ENCODE assay signal across 1 cellular context in the genomic region with DNA sequence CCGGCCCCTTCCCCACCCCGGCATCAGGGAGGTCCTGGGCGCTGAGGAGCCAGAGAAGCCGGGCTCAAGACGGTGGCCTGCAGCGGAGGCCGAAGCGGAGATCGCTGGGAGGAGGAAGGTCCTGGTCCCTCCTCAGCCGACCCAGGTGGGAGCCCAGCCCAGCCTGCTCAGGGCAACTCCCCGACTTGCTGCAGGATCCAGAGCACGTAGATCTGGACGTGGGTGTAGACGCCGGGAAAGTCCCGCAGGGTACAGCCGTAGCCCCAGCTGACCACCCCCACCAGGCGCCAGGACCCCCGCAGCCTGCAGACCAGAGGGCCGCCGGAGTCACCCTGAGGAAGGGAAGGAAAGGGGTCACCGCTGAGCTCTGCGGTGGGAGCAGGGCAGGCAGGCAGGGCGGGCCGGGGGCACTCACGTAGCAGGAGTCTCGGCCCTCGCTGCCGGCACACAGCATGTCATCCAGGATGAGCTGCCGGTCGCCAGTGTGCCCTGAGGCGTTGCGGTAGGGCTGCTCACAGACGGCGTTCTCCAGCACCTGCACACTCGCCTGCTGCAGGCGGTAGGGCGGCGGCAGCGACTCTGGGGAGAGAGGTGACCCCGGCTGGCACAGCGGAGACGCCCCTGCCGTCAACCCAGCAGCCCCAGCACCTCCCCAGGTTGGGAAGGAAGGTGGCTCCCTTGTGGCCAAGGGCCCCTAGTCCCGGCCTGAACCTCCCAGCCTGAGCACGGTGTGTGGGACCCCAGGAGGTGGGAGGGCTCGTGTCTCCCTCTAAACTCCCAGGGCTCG.
A peak's percentile ranks its signal among the peaks of the same experiment; 100 is the strongest.
TF ChIP-seq lines count a peak whose summit lies in the region.

No MANE protein-coding gene starts in this region.

TF ChIP-seq in HEK293, 187 proteins besides CTCF, POLR2A, EP300 and RAD21 (continued from another document):
- TF ChIP-seq, protein P1, sequence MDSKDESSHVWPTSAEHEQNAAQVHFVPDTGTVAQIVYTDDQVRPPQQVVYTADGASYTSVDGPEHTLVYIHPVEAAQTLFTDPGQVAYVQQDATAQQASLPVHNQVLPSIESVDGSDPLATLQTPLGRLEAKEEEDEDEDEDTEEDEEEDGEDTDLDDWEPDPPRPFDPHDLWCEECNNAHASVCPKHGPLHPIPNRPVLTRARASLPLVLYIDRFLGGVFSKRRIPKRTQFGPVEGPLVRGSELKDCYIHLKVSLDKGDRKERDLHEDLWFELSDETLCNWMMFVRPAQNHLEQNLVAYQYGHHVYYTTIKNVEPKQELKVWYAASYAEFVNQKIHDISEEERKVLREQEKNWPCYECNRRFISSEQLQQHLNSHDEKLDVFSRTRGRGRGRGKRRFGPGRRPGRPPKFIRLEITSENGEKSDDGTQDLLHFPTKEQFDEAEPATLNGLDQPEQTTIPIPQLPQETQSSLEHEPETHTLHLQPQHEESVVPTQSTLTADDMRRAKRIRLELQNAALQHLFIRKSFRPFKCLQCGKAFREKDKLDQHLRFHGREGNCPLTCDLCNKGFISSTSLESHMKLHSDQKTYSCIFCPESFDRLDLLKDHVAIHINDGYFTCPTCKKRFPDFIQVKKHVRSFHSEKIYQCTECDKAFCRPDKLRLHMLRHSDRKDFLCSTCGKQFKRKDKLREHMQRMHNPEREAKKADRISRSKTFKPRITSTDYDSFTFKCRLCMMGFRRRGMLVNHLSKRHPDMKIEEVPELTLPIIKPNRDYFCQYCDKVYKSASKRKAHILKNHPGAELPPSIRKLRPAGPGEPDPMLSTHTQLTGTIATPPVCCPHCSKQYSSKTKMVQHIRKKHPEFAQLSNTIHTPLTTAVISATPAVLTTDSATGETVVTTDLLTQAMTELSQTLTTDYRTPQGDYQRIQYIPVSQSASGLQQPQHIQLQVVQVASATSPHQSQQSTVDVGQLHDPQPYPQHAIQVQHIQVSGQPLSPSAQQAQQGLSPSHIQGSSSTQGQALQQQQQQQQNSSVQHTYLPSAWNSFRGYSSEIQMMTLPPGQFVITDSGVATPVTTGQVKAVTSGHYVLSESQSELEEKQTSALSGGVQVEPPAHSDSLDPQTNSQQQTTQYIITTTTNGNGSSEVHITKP (tag by site-specific recombination; IDR thresholded peaks at IDR 0.05), result no peak
- TF ChIP-seq TRIM28 (IDR thresholded peaks at IDR 0.05; ENCODE audit: borderline replicate concordance, low read length) (no peak), ZNF335 (tag by site-specific recombination; conservative IDR thresholded peaks at IDR 0.05) (peak; percentile 51), ZNF510 (tag by site-specific recombination; IDR thresholded peaks at IDR 0.05; ENCODE audit: insufficient replicate concordance) (no peak), ZNF837 (tag by site-specific recombination; IDR thresholded peaks at IDR 0.05) (no peak), ZNF600 (tag by site-specific recombination; IDR thresholded peaks at IDR 0.05) (0 out of 2 replicates have a peak, but pooled peaks have one; percentile 31)
- TF ChIP-seq, protein P2, sequence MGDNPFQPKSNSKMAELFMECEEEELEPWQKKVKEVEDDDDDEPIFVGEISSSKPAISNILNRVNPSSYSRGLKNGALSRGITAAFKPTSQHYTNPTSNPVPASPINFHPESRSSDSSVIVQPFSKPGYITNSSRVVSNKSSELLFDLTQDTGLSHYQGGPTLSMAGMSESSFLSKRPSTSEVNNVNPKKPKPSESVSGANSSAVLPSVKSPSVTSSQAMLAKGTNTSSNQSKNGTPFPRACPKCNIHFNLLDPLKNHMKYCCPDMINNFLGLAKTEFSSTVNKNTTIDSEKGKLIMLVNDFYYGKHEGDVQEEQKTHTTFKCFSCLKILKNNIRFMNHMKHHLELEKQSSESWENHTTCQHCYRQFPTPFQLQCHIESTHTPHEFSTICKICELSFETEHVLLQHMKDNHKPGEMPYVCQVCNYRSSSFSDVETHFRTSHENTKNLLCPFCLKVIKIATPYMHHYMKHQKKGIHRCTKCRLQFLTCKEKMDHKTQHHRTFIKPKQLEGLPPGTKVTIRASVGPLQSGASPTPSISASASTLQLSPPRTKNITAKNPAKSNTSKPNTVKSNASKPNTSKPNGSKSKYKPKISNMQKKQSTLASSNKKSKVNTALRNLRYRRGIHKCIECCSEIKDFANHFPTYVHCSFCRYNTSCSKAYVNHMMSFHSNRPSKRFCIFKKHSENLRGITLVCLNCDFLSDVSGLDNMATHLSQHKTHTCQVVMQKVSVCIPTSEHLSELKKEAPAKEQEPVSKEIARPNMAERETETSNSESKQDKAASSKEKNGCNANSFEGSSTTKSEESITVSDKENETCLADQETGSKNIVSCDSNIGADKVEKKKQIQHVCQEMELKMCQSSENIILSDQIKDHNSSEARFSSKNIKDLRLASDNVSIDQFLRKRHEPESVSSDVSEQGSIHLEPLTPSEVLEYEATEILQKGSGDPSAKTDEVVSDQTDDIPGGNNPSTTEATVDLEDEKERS (tag by site-specific recombination; IDR thresholded peaks at IDR 0.05), result no peak
- TF ChIP-seq, protein P3, sequence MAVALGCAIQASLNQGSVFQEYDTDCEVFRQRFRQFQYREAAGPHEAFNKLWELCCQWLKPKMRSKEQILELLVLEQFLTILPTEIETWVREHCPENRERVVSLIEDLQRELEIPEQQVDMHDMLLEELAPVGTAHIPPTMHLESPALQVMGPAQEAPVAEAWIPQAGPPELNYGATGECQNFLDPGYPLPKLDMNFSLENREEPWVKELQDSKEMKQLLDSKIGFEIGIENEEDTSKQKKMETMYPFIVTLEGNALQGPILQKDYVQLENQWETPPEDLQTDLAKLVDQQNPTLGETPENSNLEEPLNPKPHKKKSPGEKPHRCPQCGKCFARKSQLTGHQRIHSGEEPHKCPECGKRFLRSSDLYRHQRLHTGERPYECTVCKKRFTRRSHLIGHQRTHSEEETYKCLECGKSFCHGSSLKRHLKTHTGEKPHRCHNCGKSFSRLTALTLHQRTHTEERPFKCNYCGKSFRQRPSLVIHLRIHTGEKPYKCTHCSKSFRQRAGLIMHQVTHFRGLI (tag by site-specific recombination; IDR thresholded peaks at IDR 0.05), result peak; percentile 77; the same call in 1 of the 2 replicates
- TF ChIP-seq, protein P4, sequence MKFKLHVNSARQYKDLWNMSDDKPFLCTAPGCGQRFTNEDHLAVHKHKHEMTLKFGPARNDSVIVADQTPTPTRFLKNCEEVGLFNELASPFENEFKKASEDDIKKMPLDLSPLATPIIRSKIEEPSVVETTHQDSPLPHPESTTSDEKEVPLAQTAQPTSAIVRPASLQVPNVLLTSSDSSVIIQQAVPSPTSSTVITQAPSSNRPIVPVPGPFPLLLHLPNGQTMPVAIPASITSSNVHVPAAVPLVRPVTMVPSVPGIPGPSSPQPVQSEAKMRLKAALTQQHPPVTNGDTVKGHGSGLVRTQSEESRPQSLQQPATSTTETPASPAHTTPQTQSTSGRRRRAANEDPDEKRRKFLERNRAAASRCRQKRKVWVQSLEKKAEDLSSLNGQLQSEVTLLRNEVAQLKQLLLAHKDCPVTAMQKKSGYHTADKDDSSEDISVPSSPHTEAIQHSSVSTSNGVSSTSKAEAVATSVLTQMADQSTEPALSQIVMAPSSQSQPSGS (tag by site-specific recombination; IDR thresholded peaks at IDR 0.05; ENCODE audit: low read depth), result no peak
- TF ChIP-seq, protein P5, sequence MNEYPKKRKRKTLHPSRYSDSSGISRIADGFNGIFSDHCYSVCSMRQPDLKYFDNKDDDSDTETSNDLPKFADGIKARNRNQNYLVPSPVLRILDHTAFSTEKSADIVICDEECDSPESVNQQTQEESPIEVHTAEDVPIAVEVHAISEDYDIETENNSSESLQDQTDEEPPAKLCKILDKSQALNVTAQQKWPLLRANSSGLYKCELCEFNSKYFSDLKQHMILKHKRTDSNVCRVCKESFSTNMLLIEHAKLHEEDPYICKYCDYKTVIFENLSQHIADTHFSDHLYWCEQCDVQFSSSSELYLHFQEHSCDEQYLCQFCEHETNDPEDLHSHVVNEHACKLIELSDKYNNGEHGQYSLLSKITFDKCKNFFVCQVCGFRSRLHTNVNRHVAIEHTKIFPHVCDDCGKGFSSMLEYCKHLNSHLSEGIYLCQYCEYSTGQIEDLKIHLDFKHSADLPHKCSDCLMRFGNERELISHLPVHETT (tag by site-specific recombination; IDR thresholded peaks at IDR 0.05), result no peak
